In genomic region chr7:142856565-142857245, GRCh38 we compare ENCODE assay signal across 17 cellular contexts. TPM values are rescaled to one million over a fixed set of nuclear protein-coding genes. Genes with fewer than 3 reads are reported as not detected.
DNase-seq lines count a peak whose midpoint lies in the region; ATAC-seq, FAIRE-seq and TF ChIP-seq lines count a peak whose summit lies in the region.
"Had no signal": no experiment of that assay in that cellular context is flagged by ENCODE, and none has a peak within 500 bp of the region (broad histone marks: within the 10 kb centered on the region; RNA-seq: fewer than 3 reads in every experiment).

No MANE protein-coding gene starts in this region.

- no peaks in the 10 kb centered on the region for H3K36me3 Mint-ChIP-seq in MCF 10A (ENCODE audit: insufficient read depth, unreplicated experiment)
- no peaks in the 10 kb centered on the region for H3K36me3 Mint-ChIP-seq in natural killer cell treated with Interleukin-12 subunit alpha and Interleukin-12 subunit beta and Interleukin-15 and Interleukin-18, amount 100 ng/mL, for 72 hours

- no peak for ATAC-seq in body of pancreas
- ATAC-seq in natural killer cell treated with Interleukin-12 subunit alpha and Interleukin-12 subunit beta and Interleukin-15 and Interleukin-18, amount 100 ng/mL, for 72 hours: no peak
- ATAC-seq in GM19328 (IDR thresholded peaks at IDR 0.05; ENCODE audit: unreplicated experiment): no peak
- ATAC-seq in pancreas: no peak

- no peak overlapping the region for H3K27ac Mint-ChIP-seq in MCF 10A (ENCODE audit: low read depth, unreplicated experiment)
- no peak overlapping the region for H3K27ac Mint-ChIP-seq in natural killer cell treated with Interleukin-12 subunit alpha and Interleukin-12 subunit beta and Interleukin-15 and Interleukin-18, amount 100 ng/mL, for 72 hours

- H3K9me3 ChIP-seq in breast epithelium (no peaks in the 10 kb centered on the region), body of pancreas (no peaks in the 10 kb centered on the region), pancreas (no peaks in the 10 kb centered on the region)
- H3K9me3 ChIP-seq: BE2C, HAP-1, prostate gland had no signal

- H3K4me3 ChIP-seq in breast epithelium: no peak overlapping the region
- H3K4me3 ChIP-seq in body of pancreas: no peak overlapping the region
- H3K4me3 ChIP-seq in pancreas: peak overlapping the region in 1 of 4 donors; percentile 66
- H3K4me3 ChIP-seq: HAP-1 had no signal

- H3K4me1 ChIP-seq in breast epithelium: peaks cover 0 to 3% of the 10 kb centered on the region in 2 donors
- H3K4me1 ChIP-seq in body of pancreas: peaks cover 37% of the 10 kb centered on the region
- H3K4me1 ChIP-seq in pancreas: peaks cover 0 to 15% (median 0%) of the 10 kb centered on the region in 3 donors
- H3K4me1 ChIP-seq: BE2C, prostate gland had no signal

- H3K4me1 Mint-ChIP-seq in MCF 10A (ENCODE audit: insufficient read depth, unreplicated experiment): peaks cover 35% of the 10 kb centered on the region
- peaks cover 5 to 9% of the 10 kb centered on the region in 2 donors for H3K4me1 Mint-ChIP-seq in natural killer cell treated with Interleukin-12 subunit alpha and Interleukin-12 subunit beta and Interleukin-15 and Interleukin-18, amount 100 ng/mL, for 72 hours (ENCODE audit: low read depth in 2 of 2)

- H3K27ac ChIP-seq in breast epithelium: no peak overlapping the region
- H3K27ac ChIP-seq in body of pancreas: peak overlapping the region in 3 of 4 donors; percentile 65 to 85 (median 79)
- H3K27ac ChIP-seq in pancreas: no peak overlapping the region

- peaks cover 33% of the 10 kb centered on the region for H3K27me3 Mint-ChIP-seq in MCF 10A (ENCODE audit: insufficient read depth, unreplicated experiment)
- no peaks in the 10 kb centered on the region for H3K27me3 Mint-ChIP-seq in natural killer cell treated with Interleukin-12 subunit alpha and Interleukin-12 subunit beta and Interleukin-15 and Interleukin-18, amount 100 ng/mL, for 72 hours

- BruUV-seq in MCF 10A (replicated peaks; lab: Mats Ljungman, UMichigan): no TSS peak

- intact Hi-C loops in MCF 10A (cut with micrococcal nuclease) (no loop called here), breast epithelium (cut with DNase I; ENCODE audit: low total_unique reads) (no loop called here), body of pancreas (cut with DNase I) (no loop called here), pancreas (cut with DNase I) (no loop called here)

- POLR2A ChIA-PET in MCF 10A (lab: Yijun Ruan, JAX): interaction anchor here (1.2 kb wide), 1 partner anchor 9 kb away, joined by 7 read pairs; no protein-coding TSS in a partner anchor

- no peaks in the 10 kb centered on the region for H3K27me3 ChIP-seq in breast epithelium
- no peaks in the 10 kb centered on the region for H3K27me3 ChIP-seq in body of pancreas
- H3K27me3 ChIP-seq in pancreas: no peaks in the 10 kb centered on the region

- WGBS in body of pancreas, 2 donors: 60 to 69% methylated on average over 6 to 7 of the region's 7 CpGs
- 48 to 51% methylated on average over 7 of the region's 7 CpGs for WGBS in pancreas, 2 donors

- CTCF ChIA-PET in MCF 10A (lab: Yijun Ruan, JAX): interaction anchor here (0.9 to 4.0 kb wide), 6 partner anchors 9 to 383 kb away, joined by 5 to 66 read pairs (median 8); no protein-coding TSS in a partner anchor

- no peaks in the 10 kb centered on the region for H3K9me3 Mint-ChIP-seq in MCF 10A (ENCODE audit: unreplicated experiment)
- H3K9me3 Mint-ChIP-seq in natural killer cell treated with Interleukin-12 subunit alpha and Interleukin-12 subunit beta and Interleukin-15 and Interleukin-18, amount 100 ng/mL, for 72 hours: no peaks in the 10 kb centered on the region

- DNase-seq in MCF 10A (ENCODE audit: unreplicated experiment) (peak; percentile 68), breast epithelium (ENCODE audit: low spot score in 2 of 2) (no peak), body of pancreas (peak in 2 of 4 donors; percentile 26 to 51), GM19240 (ENCODE audit: insufficient read length, low spot score) (no peak), pancreas (no peak), NCI-H1436 treated with DMSO at 0.1 percent for 48 hours (lab: John Stamatoyannopoulos, UW) (no peak)
- DNase-seq in natural killer cell treated with Interleukin-12 subunit alpha and Interleukin-12 subunit beta and Interleukin-15 and Interleukin-18, amount 100 ng/mL, for 72 hours (ENCODE audit: low spot score): no peak
- DNase-seq: BE2C, mesenchymal stem cell, NCI-H1092 treated with DMSO at 0.1 percent for 48 hours, NCI-H524 treated with DMSO at 0.1 percent for 48 hours had no signal

- H3K36me3 ChIP-seq in breast epithelium: no peaks in the 10 kb centered on the region
- H3K36me3 ChIP-seq in body of pancreas (replicated peaks in 1 of 2; ENCODE audit: insufficient read depth in 1 of 2, low read depth in 2 of 2): peaks cover 0 to 2% of the 10 kb centered on the region in 2 donors
- H3K36me3 ChIP-seq in pancreas: peaks cover 0 to 2% (median 0%) of the 10 kb centered on the region in 3 donors
- H3K36me3 ChIP-seq: BE2C, HAP-1, prostate gland had no signal

- no peak overlapping the region for H3K4me3 Mint-ChIP-seq in MCF 10A (ENCODE audit: unreplicated experiment)
- peak overlapping the region; percentile 8 for H3K4me3 Mint-ChIP-seq in natural killer cell treated with Interleukin-12 subunit alpha and Interleukin-12 subunit beta and Interleukin-15 and Interleukin-18, amount 100 ng/mL, for 72 hours

- FAIRE-seq in pancreas (lab: Jason Lieb, UNC): no peak

- TF ChIP-seq CTCF in MCF 10A (IDR thresholded peaks at IDR 0.05; ENCODE audit: unreplicated experiment): no peak
- TF ChIP-seq CTCF in breast epithelium (IDR thresholded peaks at IDR 0.05): no peak
- TF ChIP-seq CTCF in body of pancreas (IDR thresholded peaks at IDR 0.05): no peak
- TF ChIP-seq CTCF in pancreas (IDR thresholded peaks at IDR 0.05): no peak

- TF ChIP-seq POLR2A in breast epithelium (IDR thresholded peaks at IDR 0.05): no peak
- TF ChIP-seq POLR2A in body of pancreas (IDR thresholded peaks at IDR 0.05): no peak

RNA-seq across cellular contexts. Expression of gene EPHB6, which starts 1.8 kb away (rescaled TPM):
- 0.79 and 1.4 TPM in 2 replicates for total RNA-seq in MCF 10A (2022)
- total RNA-seq in breast epithelium: 10 to 100 TPM in 2 of 3 donors, 1 to 10 TPM in 1; 5.2 to 29.8 (median 29.6) TPM
- 10 to 100 TPM; 37.1 to 84.0 TPM for total RNA-seq in body of pancreas
- 1 to 10 TPM in 1 of 2 donors, under 1 TPM in 1; 0.64 to 1.8 TPM for total RNA-seq in natural killer cell treated with Interleukin-12 subunit alpha and Interleukin-12 subunit beta and Interleukin-15 and Interleukin-18, amount 100 ng/mL, for 72 hours
- 10 to 100 TPM; 23.8 to 34.7 (median 27.0) TPM for total RNA-seq in pancreas
- polyA plus RNA-seq in pancreas: 100 to 1,000 TPM; 117 to 165 TPM
- total RNA-seq: G401 had no signal

RNA-seq across cellular contexts. Expression of gene TRPV6, which starts 28.8 kb away (rescaled TPM):
- total RNA-seq in MCF 10A (2022) (0.30 and 0.44 TPM in 2 replicates), breast epithelium (10 to 100 TPM in 2 of 3 donors, under 1 TPM in 1; under 0.01 to 19.8 (median 13.4) TPM), body of pancreas (100 to 1,000 TPM in 1 of 2 donors, 10 to 100 TPM in 1; 61.7 to 110 TPM), pancreas (10 to 100 TPM; 36.1 to 67.4 (median 47.5) TPM)
- not detected for total RNA-seq in natural killer cell treated with Interleukin-12 subunit alpha and Interleukin-12 subunit beta and Interleukin-15 and Interleukin-18, amount 100 ng/mL, for 72 hours
- polyA plus RNA-seq in pancreas: 100 to 1,000 TPM; 239 to 308 TPM
- total RNA-seq: chondrocyte, fibroblast of lung, G401 had no signal
- polyA plus RNA-seq: fibroblast of lung had no signal

Comparison
In these comparisons a context has a peak if more than half of its experiments do, and no peak if none do; other contexts are left out.
1. H3K27ac ChIP-seq: peak in body of pancreas (3 of 4); none in breast epithelium (0 of 2) and pancreas (0 of 4).